ENCODE assay signal across 1 cellular context in genomic region chr22:42688241-42688913, GRCh38.
TF ChIP-seq lines count a peak whose summit lies in the region.

No MANE protein-coding gene starts in this region.

TF ChIP-seq in HepG2, 621 proteins besides CTCF, POLR2A, EP300 and RAD21 (continued from another document and continues in another):
- TF ChIP-seq GATAD2A (CRISPR knock-in tag; IDR thresholded peaks at IDR 0.05) (peak; percentile 94), SIX1 (CRISPR knock-in tag; IDR thresholded peaks at IDR 0.05; ENCODE audit: borderline replicate concordance) (peak; percentile 64; the same call in 1 of the 2 replicates), AKNA (CRISPR knock-in tag; IDR thresholded peaks at IDR 0.05; ENCODE audit: borderline replicate concordance) (no peak), SMC3 (IDR thresholded peaks at IDR 0.05; ENCODE audit: low read length) (no peak), CCAR2 (optimal IDR thresholded peaks at IDR 0.05; ENCODE audit: low read depth, low read length) (no peak), PBX2 (CRISPR knock-in tag; IDR thresholded peaks at IDR 0.05) (no peak), YEATS4 (CRISPR knock-in tag; IDR thresholded peaks at IDR 0.05; ENCODE audit: borderline replicate concordance) (no peak), YEATS2 (CRISPR knock-in tag; IDR thresholded peaks at IDR 0.05; ENCODE audit: borderline replicate concordance) (no peak), BCL6 (CRISPR knock-in tag; IDR thresholded peaks at IDR 0.05) (no peak; the same call in 1 of the 2 replicates), ZNF782 (CRISPR knock-in tag; IDR thresholded peaks at IDR 0.05; ENCODE audit: borderline replicate concordance) (no peak), ZBTB7A (CRISPR knock-in tag; IDR thresholded peaks at IDR 0.05) (peak; percentile 79; the same call in 1 of the 2 replicates), RBM39 (IDR thresholded peaks at IDR 0.05; ENCODE audit: low read depth, low read length, poor library complexity, severe bottlenecking) (no peak), ZNF138 (CRISPR knock-in tag; IDR thresholded peaks at IDR 0.05; ENCODE audit: low read depth) (no peak), RARG (CRISPR knock-in tag; IDR thresholded peaks at IDR 0.05; ENCODE audit: low read depth) (no peak), SP4 (CRISPR knock-in tag; IDR thresholded peaks at IDR 0.05) (no peak), TRAFD1 (CRISPR knock-in tag; IDR thresholded peaks at IDR 0.05; ENCODE audit: borderline replicate concordance) (no peak), ZBTB39 (CRISPR knock-in tag; IDR thresholded peaks at IDR 0.05) (no peak), CHCHD3 (CRISPR knock-in tag; IDR thresholded peaks at IDR 0.05) (no peak), NFRKB (IDR thresholded peaks at IDR 0.05) (no peak), TBP (CRISPR knock-in tag; IDR thresholded peaks at IDR 0.05) (no peak), ZFP36 (IDR thresholded peaks at IDR 0.05; ENCODE audit: borderline replicate concordance, low read depth, low read length, partially characterized antibody) (no peak), ZNF318 (CRISPR knock-in tag; IDR thresholded peaks at IDR 0.05) (no peak), ZNF816 (CRISPR knock-in tag; IDR thresholded peaks at IDR 0.05; ENCODE audit: borderline replicate concordance) (no peak), NCOA5 (CRISPR knock-in tag; IDR thresholded peaks at IDR 0.05) (no peak), ZEB1 (IDR thresholded peaks at IDR 0.05; ENCODE audit: insufficient replicate concordance, low read depth) (no peak), RFX3 (CRISPR knock-in tag; IDR thresholded peaks at IDR 0.05) (no peak), ZNF24 (IDR thresholded peaks at IDR 0.05) (no peak), USF2 (IDR thresholded peaks at IDR 0.05; ENCODE audit: low read depth, low read length) (no peak), USF2 (CRISPR knock-in tag; IDR thresholded peaks at IDR 0.05; ENCODE audit: borderline replicate concordance) (no peak), ZNF674 (CRISPR knock-in tag; IDR thresholded peaks at IDR 0.05; ENCODE audit: low read depth) (no peak), TAF1 (CRISPR knock-in tag; IDR thresholded peaks at IDR 0.05) (no peak), ZNF749 (CRISPR knock-in tag; IDR thresholded peaks at IDR 0.05; ENCODE audit: borderline replicate concordance) (no peak), ZSCAN12 (CRISPR knock-in tag; IDR thresholded peaks at IDR 0.05) (no peak), IKZF1 (IDR thresholded peaks at IDR 0.05) (no peak), ZKSCAN5 (CRISPR knock-in tag; IDR thresholded peaks at IDR 0.05) (no peak), MTF1 (CRISPR knock-in tag; IDR thresholded peaks at IDR 0.05) (no peak), ZNF614 (CRISPR knock-in tag; IDR thresholded peaks at IDR 0.05; ENCODE audit: borderline replicate concordance) (no peak), ZSCAN31 (CRISPR knock-in tag; IDR thresholded peaks at IDR 0.05; ENCODE audit: low read depth) (no peak)
